ENCODE assay signal across 8 cellular contexts in the genomic region with DNA sequence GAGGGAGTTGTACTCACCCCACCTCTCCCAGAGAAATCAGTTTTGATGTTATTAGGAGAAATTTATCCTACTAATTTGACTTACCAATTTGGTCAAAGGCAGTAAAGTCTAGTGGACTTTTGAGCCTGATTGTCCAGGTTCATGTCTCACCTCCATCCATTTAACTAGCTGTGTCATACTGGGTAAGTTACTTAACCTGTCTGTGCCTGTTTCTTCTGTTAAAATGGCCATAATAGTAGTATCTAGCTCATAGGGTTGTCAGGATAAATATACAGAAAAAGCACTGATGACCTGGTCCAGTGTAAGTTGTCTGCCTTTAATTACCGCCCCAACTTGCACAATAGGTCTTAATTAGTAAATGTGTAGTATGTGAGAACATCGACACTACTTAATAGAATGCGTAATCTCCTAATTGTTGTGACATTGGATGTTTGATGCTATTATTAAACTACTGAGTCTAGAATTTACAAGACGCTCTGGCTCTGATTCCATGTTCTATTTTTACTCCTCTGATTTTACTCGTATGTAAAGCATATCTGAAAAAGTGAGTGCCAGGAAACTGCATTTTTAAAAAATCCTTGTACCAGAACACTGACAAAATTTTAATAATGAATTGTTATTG. TPM values are rescaled to one million over a fixed set of nuclear protein-coding genes. Genes with fewer than 3 reads are reported as not detected.
DNase-seq lines count a peak whose midpoint lies in the region; ATAC-seq, FAIRE-seq and TF ChIP-seq lines count a peak whose summit lies in the region.

No MANE protein-coding gene starts in this region.

- H3K36me3 ChIP-seq in Caco-2 (ENCODE audit: control insufficient read depth, insufficient read depth, low read length) (no peaks in the 10 kb centered on the region), RWPE2 (ENCODE audit: low read depth) (peaks cover 55% of the 10 kb centered on the region), fibroblast of lung (ENCODE audit: control insufficient read depth, insufficient read depth, low read length) (peaks cover 2% of the 10 kb centered on the region)

- H3K4me1 Mint-ChIP-seq in Caco-2 (ENCODE audit: low read depth, unreplicated experiment), result peaks cover 12% of the 10 kb centered on the region
- H3K4me1 Mint-ChIP-seq in osteocyte (ENCODE audit: unreplicated experiment), result peaks cover 25% of the 10 kb centered on the region

- H3K4me3 ChIP-seq in Caco-2 (ENCODE audit: low read depth, low read length) (peak overlapping the region; percentile 81), RWPE2 (ENCODE audit: severe bottlenecking) (peak overlapping the region; percentile 76), fibroblast of lung (replicated peaks in 1 of 4; ENCODE audit: control extremely low read depth in 1 of 4, insufficient read depth in 1 of 4, low read depth in 3 of 4, low read length in 4 of 4) (peak overlapping the region; percentile 79 to 98 (median 90))

- no peaks in the 10 kb centered on the region for H4K20me1 ChIP-seq in fibroblast of lung (ENCODE audit: control insufficient read depth, extremely low read depth, insufficient read depth, low read length)

- no peak overlapping the region for H2AFZ ChIP-seq in fibroblast of lung (ENCODE audit: low read length)

- peaks cover 2% of the 10 kb centered on the region; the same call in 1 of the 2 replicates for H3K9me3 ChIP-seq in Caco-2
- peaks cover 20% of the 10 kb centered on the region for H3K9me3 ChIP-seq in RWPE2 (ENCODE audit: severe bottlenecking)
- H3K9me3 ChIP-seq in fibroblast of lung (ENCODE audit: control insufficient read depth, insufficient read depth, low read depth, low read length), result peaks cover 1% of the 10 kb centered on the region

- intact Hi-C loops in Caco-2 (cut with micrococcal nuclease; ENCODE audit: unreplicated experiment), result no loop called here

- H3K4me1 ChIP-seq in Caco-2 (peaks cover 8% of the 10 kb centered on the region; the same call in 1 of the 2 replicates), RWPE2 (ENCODE audit: insufficient read depth, poor library complexity, severe bottlenecking) (peaks cover 6% of the 10 kb centered on the region), fibroblast of lung (ENCODE audit: control insufficient read depth, extremely low read depth, insufficient read depth, low read length) (peaks cover 2% of the 10 kb centered on the region)

- CTCF ChIA-PET in Caco-2 (lab: Charles Lee), result no interaction called here

- ATAC-seq in RWPE2 (ENCODE audit: low read depth) (no peak), GM19455 (IDR thresholded peaks at IDR 0.05; ENCODE audit: unreplicated experiment) (no peak)

- TSS peak; percentile 29 for BruUV-seq in Caco-2 (replicated peaks; lab: Mats Ljungman, UMichigan)

- POLR2A ChIA-PET in Caco-2 (lab: Charles Lee), result no interaction called here

- peak overlapping the region; percentile 47 for H3K9ac ChIP-seq in fibroblast of lung (ENCODE audit: insufficient read depth, low read length)

- TF ChIP-seq CTCF in Caco-2 (IDR thresholded peaks at IDR 0.05; ENCODE audit: insufficient read depth in 1 of 2, low read depth in 1 of 2, low read length in 1 of 2, severe bottlenecking in 1 of 2, unreplicated experiment in 1 of 2) (no peak), RWPE2 (IDR thresholded peaks at IDR 0.05; ENCODE audit: poor library complexity, severe bottlenecking) (no peak), fibroblast of lung (conservative IDR thresholded peaks at IDR 0.05 in 1 of 2, IDR thresholded peaks at IDR 0.05 in 1 of 2; ENCODE audit: low read depth in 1 of 2, low read length in 2 of 2) (no peak), osteocyte (IDR thresholded peaks at IDR 0.05) (no peak)

- H3K4me2 ChIP-seq in fibroblast of lung (ENCODE audit: extremely low read depth, insufficient read depth, low read length), result peak overlapping the region; percentile 89

- peaks cover 49% of the 10 kb centered on the region for H3K36me3 Mint-ChIP-seq in Caco-2 (ENCODE audit: insufficient read depth, unreplicated experiment)
- peaks cover 27% of the 10 kb centered on the region for H3K36me3 Mint-ChIP-seq in osteocyte (ENCODE audit: unreplicated experiment)

- H3K79me2 ChIP-seq in fibroblast of lung (ENCODE audit: control insufficient read depth, insufficient read depth, low read length), result peaks cover 62% of the 10 kb centered on the region

- H3K27me3 Mint-ChIP-seq in Caco-2 (ENCODE audit: insufficient read depth, unreplicated experiment), result peaks cover 3% of the 10 kb centered on the region
- H3K27me3 Mint-ChIP-seq in osteocyte (ENCODE audit: unreplicated experiment), result peaks cover 13% of the 10 kb centered on the region

- peak overlapping the region; percentile 59 for H3K27ac ChIP-seq in RWPE2 (ENCODE audit: poor library complexity, severe bottlenecking)
- peak overlapping the region; percentile 95 for H3K27ac ChIP-seq in fibroblast of lung (ENCODE audit: insufficient read depth, low read length)

- no peak for FAIRE-seq in GM19239 (lab: Jason Lieb, UNC)

- DNase-seq in Caco-2 (no peak), RWPE2 (ENCODE audit: low spot score) (no peak), fibroblast of lung (ENCODE audit: low read depth in 2 of 2) (peak in 1 of 2 donors; percentile 18), osteocyte (ENCODE audit: extremely low spot score, unreplicated experiment) (no peak), NCI-H128 (lab: John Stamatoyannopoulos, UW; ENCODE audit: unreplicated experiment) (no peak), GM19239 (ENCODE audit: insufficient read length, low spot score) (no peak)
- DNase-seq in effector CD4-positive, alpha-beta T cell, result no peak

- no peaks in the 10 kb centered on the region for H3K27me3 ChIP-seq in Caco-2 (replicated peaks; ENCODE audit: control insufficient read depth, insufficient read depth, low read length)
- no peaks in the 10 kb centered on the region for H3K27me3 ChIP-seq in RWPE2 (ENCODE audit: insufficient read depth, poor library complexity, severe bottlenecking)
- no peaks in the 10 kb centered on the region for H3K27me3 ChIP-seq in fibroblast of lung (ENCODE audit: control insufficient read depth, insufficient read depth, low read length)

- H3K27ac Mint-ChIP-seq in Caco-2 (ENCODE audit: unreplicated experiment) (peak overlapping the region; percentile 96), osteocyte (ENCODE audit: unreplicated experiment) (peak overlapping the region; percentile 90)

- H3K9me3 Mint-ChIP-seq in Caco-2 (ENCODE audit: unreplicated experiment) (no peaks in the 10 kb centered on the region), osteocyte (ENCODE audit: unreplicated experiment) (peaks cover 20% of the 10 kb centered on the region)

- H3K4me3 Mint-ChIP-seq in Caco-2 (ENCODE audit: unreplicated experiment) (peak overlapping the region; percentile 86), osteocyte (ENCODE audit: unreplicated experiment) (peak overlapping the region; percentile 89)

RNA-seq across cellular contexts. Expression of gene RAB21, which starts 1.5 kb away (rescaled TPM):
- total RNA-seq in Caco-2 (2022) (69.6 and 72.0 TPM in 2 replicates), fibroblast of lung (9.0 and 11.4 TPM in 2 replicates), osteocyte (70.6 and 75.7 TPM in 2 replicates)
- polyA plus RNA-seq in fibroblast of lung, result 27.4 and 29.7 TPM in 2 replicates
- polyA plus RNA-seq in fibroblast of lung (2012), result 44.5 and 49.2 TPM in 2 replicates
- polyA minus RNA-seq in fibroblast of lung (ENCODE audit: low replicate concordance), result 1.8 and 7.3 TPM in 2 replicates
